Comparison of ENCODE assay signal across 26 cellular contexts in genomic region chr13:110105136-110105535, GRCh38.
"Had no signal": no experiment of that assay in that cellular context is flagged by ENCODE, and none has a peak within 500 bp of the region (broad histone marks: within the 10 kb centered on the region; RNA-seq: fewer than 3 reads in every experiment).

No MANE protein-coding gene starts in this region.

- ATAC-seq: activated CD8-positive, alpha-beta memory T cell treated with anti-CD3 and anti-CD28 coated beads, Interleukin-2, amount 10 ng/mL, durations not matched to agents 7 days and 5 days; T-helper 17 cell had no signal

- H3K4me3 ChIP-seq: ascending aorta, MG63, Peyer's patch had no signal

- H3K9me3 ChIP-seq: ascending aorta had no signal

- H3K27ac ChIP-seq: Peyer's patch, RWPE1 had no signal

- DNase-seq: activated B cell treated with CpG ODN at 0.5 μM for 24 hours; activated CD4-positive, alpha-beta T cell treated with anti-CD3 and anti-CD28 coated beads for 1 hour; activated CD4-positive, alpha-beta T cell treated with anti-CD3 and anti-CD28 coated beads, Interleukin-2, amount 10 ng/mL, durations not matched to agents 24 days and 14 days; activated CD4-positive, alpha-beta T cell treated with anti-CD3 and anti-CD28 coated beads, Interleukin-2, amount 50 U/mL, for 48 hours; activated CD8-positive, alpha-beta memory T cell treated with anti-CD3 and anti-CD28 coated beads, Interleukin-2, amount 10 ng/mL, durations not matched to agents 7 days and 5 days; activated effector memory CD4-positive, alpha-beta T cell treated with Interleukin-2 at 50 U/mL for 16 hours; activated naive CD4-positive, alpha-beta T cell; activated T-cell treated with anti-CD3 and anti-CD28 coated beads, Interleukin-2, amount 50 U/mL, for 24 hours; amniotic stem cell; MG63; MV-4-11; NCI-H1092 treated with DMSO at 0.1 percent for 48 hours; NCI-H1417 treated with DMSO at 0.1 percent for 48 hours; NCI-H1694; NCI-H2029; NCI-H2107; NCI-H2171 treated with DMSO at 0.1 percent for 48 hours; NCI-H510A treated with DMSO at 0.1 percent for 48 hours; NCI-H69; NK-92 treated with Interleukin-12 subunit alpha and Interleukin-12 subunit beta, amount 100 ng/mL, for 24 hours; Peyer's patch; SHP77 treated with DMSO at 0.1 percent for 48 hours; T-helper 17 cell; T-helper 9 cell had no signal

- H3K27me3 ChIP-seq: ascending aorta, MG63, Peyer's patch had no signal

- H3K36me3 ChIP-seq: ascending aorta, MG63, Peyer's patch had no signal
